Comparison of ENCODE assay signal across 15 cellular contexts in genomic region chr11:126701555-126701897, GRCh38.
"Had no signal": no experiment of that assay in that cellular context is flagged by ENCODE, and none has a peak within 500 bp of the region (broad histone marks: within the 10 kb centered on the region; RNA-seq: fewer than 3 reads in every experiment).

No MANE protein-coding gene starts in this region.

- DNase-seq: activated CD4-positive, alpha-beta T cell treated with anti-CD3 and anti-CD28 coated beads, Interleukin-2, amount 50 U/mL, for 1 hour; activated CD4-positive, CD25-positive, alpha-beta regulatory T cell treated with anti-CD3 and anti-CD28 coated beads, Interleukin-2, amount 50 U/mL, for 72 hours; activated CD8-positive, alpha-beta memory T cell treated with anti-CD3 and anti-CD28 coated beads, Interleukin-2, amount 50 U/mL, for 4 hours; activated naive CD4-positive, alpha-beta T cell treated with anti-CD3 and anti-CD28 coated beads, Interleukin-2, amount 10 ng/mL, durations not matched to agents 7 days and 5 days; activated naive CD8-positive, alpha-beta T cell treated with anti-CD3 and anti-CD28 coated beads, Interleukin-2, amount 50 U/mL, for 24 hours; activated T-cell treated with anti-CD3 and anti-CD28 coated beads, Interleukin-2, amount 50 U/mL, for 4 hours; foreskin keratinocyte; glutamatergic neuron; islet precursor cell; stimulated activated naive B cell treated with anti-CD40 and anti-IgM and Interleukin-4, amounts not matched to agents 10 μg/mL and 1 μg/mL and 100 μg/mL, for 72 hours; tibial artery had no signal

- H3K4me1 ChIP-seq: ascending aorta, foreskin keratinocyte, tibial artery had no signal

- H3K36me3 ChIP-seq: ascending aorta, tibial artery had no signal

- H3K27me3 ChIP-seq: ascending aorta, foreskin keratinocyte, tibial artery had no signal

- H3K9me3 ChIP-seq: ascending aorta, tibial artery had no signal

- H3K27ac ChIP-seq: ascending aorta, epithelial cell of prostate, foreskin keratinocyte, tibial artery had no signal

- ATAC-seq: activated naive CD8-positive, alpha-beta T cell treated with anti-CD3 and anti-CD28 coated beads, Interleukin-2, amount 50 U/mL, for 24 hours; activated T-cell treated with anti-CD3 and anti-CD28 coated beads, Interleukin-2, amount 50 U/mL, for 4 hours; foreskin keratinocyte; natural killer cell treated with Interleukin-12 subunit alpha and Interleukin-12 subunit beta and Interleukin-15 and Interleukin-18, amount 100 ng/mL, for 72 hours; stimulated activated naive B cell treated with anti-CD40 and anti-IgM and Interleukin-4, amounts not matched to agents 10 μg/mL and 1 μg/mL and 100 μg/mL, for 72 hours had no signal

- H3K4me3 ChIP-seq: ascending aorta, lung, tibial artery had no signal
